ENCODE assay signal across 8 cellular contexts in genomic region chr1:173202430-173203145, GRCh38. TPM values are rescaled to one million over a fixed set of nuclear protein-coding genes. Genes with fewer than 3 reads are reported as not detected.
DNase-seq lines count a peak whose midpoint lies in the region; ATAC-seq, FAIRE-seq and TF ChIP-seq lines count a peak whose summit lies in the region.

No MANE protein-coding gene starts in this region.

- no peaks in the 10 kb centered on the region for H3K36me3 Mint-ChIP-seq in mesothelial cell of epicardium

- no peak overlapping the region for H3K4me3 Mint-ChIP-seq in mesothelial cell of epicardium

- TF ChIP-seq CTCF in BE2C (IDR thresholded peaks at IDR 0.05; ENCODE audit: low read depth, low read length): peak; percentile 73
- TF ChIP-seq CTCF in dorsolateral prefrontal cortex (IDR thresholded peaks at IDR 0.05 in 54 of 56, conservative IDR thresholded peaks at IDR 0.05 in 2 of 56; ENCODE audit: low read depth in 1 of 56, partially characterized antibody in 56 of 56): peak; percentile 15 to 75 (median 59)
- peak; percentile 32 for TF ChIP-seq CTCF in mesothelial cell of epicardium (IDR thresholded peaks at IDR 0.05; ENCODE audit: unreplicated experiment)

- DNase-seq in BE2C (peak; percentile 42), GM18507 (ENCODE audit: extremely low spot score, insufficient read length, low read depth) (no peak), OCI-M2 (lab: John Stamatoyannopoulos, UW; ENCODE audit: unreplicated experiment) (peak; percentile 1), dorsolateral prefrontal cortex (no peak), mesothelial cell of epicardium (ENCODE audit: low spot score in 2 of 2, unreplicated experiment in 2 of 2) (no peak), ureter (ENCODE audit: low spot score) (no peak)

- peaks cover 2% of the 10 kb centered on the region for H3K27me3 Mint-ChIP-seq in mesothelial cell of epicardium (ENCODE audit: low read depth)

- peaks cover 46% of the 10 kb centered on the region for H3K4me1 Mint-ChIP-seq in mesothelial cell of epicardium

- H3K27ac ChIP-seq in dorsolateral prefrontal cortex: no peak overlapping the region

- H3K27me3 ChIP-seq in BE2C (no peaks in the 10 kb centered on the region), dorsolateral prefrontal cortex (no peaks in the 10 kb centered on the region)

- intact Hi-C loops in dorsolateral prefrontal cortex (cut with DNase I): loop anchor here (5.0 to 10.0 kb wide), 3 partner anchors 375 to 458 kb away; no protein-coding TSS in a partner anchor

- H3K4me3 ChIP-seq in BE2C (ENCODE audit: low read depth, low read length): no peak overlapping the region
- H3K4me3 ChIP-seq in dorsolateral prefrontal cortex: no peak overlapping the region

- no peaks in the 10 kb centered on the region for H3K9me3 ChIP-seq in BE2C

- FAIRE-seq in GM18507 (lab: Jason Lieb, UNC): peak; percentile 24

- H3K36me3 ChIP-seq in BE2C: no peaks in the 10 kb centered on the region

- H3K27ac Mint-ChIP-seq in mesothelial cell of epicardium: no peak overlapping the region

- no peak for ATAC-seq in GM19023 (IDR thresholded peaks at IDR 0.05; ENCODE audit: unreplicated experiment)
- ATAC-seq in HG02588 (IDR thresholded peaks at IDR 0.05; ENCODE audit: unreplicated experiment): no peak

- peaks cover 5% of the 10 kb centered on the region; the same call in 1 of the 2 replicates for H3K4me1 ChIP-seq in BE2C

- H3K9me3 Mint-ChIP-seq in mesothelial cell of epicardium: no peaks in the 10 kb centered on the region

RNA-seq across cellular contexts. Expression of gene TNFSF4, which starts 4.5 kb away (rescaled TPM):
- 0.54 TPM for polyA plus RNA-seq in BE2C (2012; ENCODE audit: insufficient read depth, insufficient read length, low read depth)
- total RNA-seq in dorsolateral prefrontal cortex (1 to 10 TPM; 2.1 to 8.9 (median 4.6) TPM), mesothelial cell of epicardium (2.0 to 2.8 TPM (median 2.1 TPM) in 3 replicates), ureter (0.52 TPM)

Comparison
In these comparisons a context has a peak if more than half of its experiments do, and no peak if none do; other contexts are left out.
1. DNase-seq: peak in BE2C (single experiment) and OCI-M2 (single experiment); none in GM18507 (single experiment), dorsolateral prefrontal cortex (0 of 10), mesothelial cell of epicardium (0 of 2) and ureter (single experiment).
2. Peak in every context shown above with its lines, with median percentiles within 50 percentile points of each other: CTCF ChIP-seq.